ENCODE assay signal across 18 cellular contexts in the genomic region with DNA sequence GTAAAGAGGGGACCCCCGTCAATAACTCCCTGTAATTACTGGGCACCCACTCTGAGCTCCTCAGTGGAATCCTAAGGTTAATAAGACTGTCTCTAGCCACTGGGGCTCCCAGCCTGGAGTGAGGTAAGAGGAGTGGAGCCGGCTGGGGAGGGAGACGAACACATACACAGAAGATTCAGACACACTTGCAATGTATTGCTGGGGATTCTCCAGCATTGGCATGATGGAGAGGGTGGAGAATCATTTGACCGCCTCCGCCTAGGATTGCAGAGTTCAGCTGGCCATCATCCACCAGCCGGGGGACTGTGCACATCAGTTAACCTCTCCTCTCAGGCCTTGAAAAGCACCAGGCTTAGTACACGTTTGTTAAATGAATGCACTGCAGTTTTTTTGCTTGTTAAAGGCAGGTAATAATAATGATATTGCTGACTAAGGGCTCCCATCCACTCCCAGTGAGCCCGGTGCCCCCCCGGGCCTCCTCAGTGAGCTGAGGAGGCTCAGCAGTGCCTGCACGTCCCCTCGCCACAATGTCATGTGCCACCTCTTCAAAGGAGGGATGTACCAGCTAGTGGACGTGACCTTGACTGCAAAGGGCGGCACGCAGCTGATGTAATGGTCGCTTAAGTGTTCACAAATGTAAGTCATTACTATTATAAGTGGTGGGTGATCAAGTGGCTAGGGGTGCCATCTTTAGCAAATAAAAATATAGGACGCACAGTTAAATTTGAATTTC. TPM values are rescaled to one million over a fixed set of nuclear protein-coding genes. Genes with fewer than 3 reads are reported as not detected.
"Had no signal": no experiment of that assay in that cellular context is flagged by ENCODE, and none has a peak within 500 bp of the region (broad histone marks: within the 10 kb centered on the region; RNA-seq: fewer than 3 reads in every experiment).

No MANE protein-coding gene starts in this region.

- H3K4me1 ChIP-seq: ascending aorta, neural progenitor cell, transverse colon had no signal

- H3K4me3 ChIP-seq: ascending aorta, neural progenitor cell, pancreas, transverse colon had no signal

- H3K9ac ChIP-seq: neural progenitor cell had no signal

- H2AFZ ChIP-seq: neural progenitor cell had no signal

- H3K4me2 ChIP-seq: neural progenitor cell had no signal

- H3K9me3 ChIP-seq: ascending aorta, pancreas, transverse colon had no signal

- H3K27me3 ChIP-seq: ascending aorta, neural progenitor cell, pancreas, transverse colon had no signal

- H3K36me3 ChIP-seq: ascending aorta, neural progenitor cell, pancreas, transverse colon had no signal

- DNase-seq: activated CD4-positive, alpha-beta T cell treated with anti-CD3 and anti-CD28 coated beads, Interleukin-2, amount 50 U/mL, for 4 hours; activated CD4-positive, CD25-positive, alpha-beta regulatory T cell; activated CD8-positive, alpha-beta memory T cell treated with anti-CD3 and anti-CD28 coated beads, Interleukin-2, amount 10 ng/mL, durations not matched to agents 7 days and 5 days; activated naive CD8-positive, alpha-beta T cell treated with anti-CD3 and anti-CD28 coated beads, Interleukin-2, amount 50 U/mL, for 24 hours; activated T-cell treated with anti-CD3 and anti-CD28 coated beads, Interleukin-2, amount 50 U/mL, for 4 hours; glutamatergic neuron; left colon; pancreas; retina; SIG-M5; stimulated activated CD4-positive, alpha-beta T cell treated with anti-CD3 and anti-CD28 coated beads, Interleukin-1b, Interleukin-23, amount 100 ng/mL, for 48 hours; T-helper 2 cell; transverse colon had no signal

- H3K27ac ChIP-seq: ascending aorta, neural progenitor cell, pancreas, transverse colon had no signal

RNA-seq across cellular contexts. Expression of gene FAIM2, which starts 20.3 kb away (rescaled TPM):
- total RNA-seq: endothelial cell of umbilical vein had no signal

RNA-seq across cellular contexts. Expression of gene AQP2, which starts 26.5 kb away (rescaled TPM):
- total RNA-seq: activated CD8-positive, alpha-beta memory T cell treated with anti-CD3 and anti-CD28 coated beads, Interleukin-2, amount 10 ng/mL, durations not matched to agents 7 days and 5 days; activated T-cell treated with anti-CD3 and anti-CD28 coated beads, Interleukin-2, amount 50 U/mL, for 4 hours; ascending aorta; bronchial epithelial cell; endothelial cell of umbilical vein; left colon; subcutaneous adipose tissue; transverse colon had no signal
- polyA plus RNA-seq: endothelial cell of umbilical vein had no signal

RNA-seq across cellular contexts. Expression of gene AQP5, which starts 37.6 kb away (rescaled TPM):
- total RNA-seq: activated CD8-positive, alpha-beta memory T cell treated with anti-CD3 and anti-CD28 coated beads, Interleukin-2, amount 10 ng/mL, durations not matched to agents 7 days and 5 days; activated T-cell treated with anti-CD3 and anti-CD28 coated beads, Interleukin-2, amount 50 U/mL, for 4 hours; ascending aorta; left colon; subcutaneous adipose tissue; transverse colon had no signal

RNA-seq across cellular contexts. Expression of gene AQP6, which starts 48.7 kb away (rescaled TPM):
- total RNA-seq: activated CD8-positive, alpha-beta memory T cell treated with anti-CD3 and anti-CD28 coated beads, Interleukin-2, amount 10 ng/mL, durations not matched to agents 7 days and 5 days; activated T-cell treated with anti-CD3 and anti-CD28 coated beads, Interleukin-2, amount 50 U/mL, for 4 hours; ascending aorta; bronchial epithelial cell; endothelial cell of umbilical vein; left colon had no signal
